Comparison of ENCODE assay signal across 10 cellular contexts in the genomic region with DNA sequence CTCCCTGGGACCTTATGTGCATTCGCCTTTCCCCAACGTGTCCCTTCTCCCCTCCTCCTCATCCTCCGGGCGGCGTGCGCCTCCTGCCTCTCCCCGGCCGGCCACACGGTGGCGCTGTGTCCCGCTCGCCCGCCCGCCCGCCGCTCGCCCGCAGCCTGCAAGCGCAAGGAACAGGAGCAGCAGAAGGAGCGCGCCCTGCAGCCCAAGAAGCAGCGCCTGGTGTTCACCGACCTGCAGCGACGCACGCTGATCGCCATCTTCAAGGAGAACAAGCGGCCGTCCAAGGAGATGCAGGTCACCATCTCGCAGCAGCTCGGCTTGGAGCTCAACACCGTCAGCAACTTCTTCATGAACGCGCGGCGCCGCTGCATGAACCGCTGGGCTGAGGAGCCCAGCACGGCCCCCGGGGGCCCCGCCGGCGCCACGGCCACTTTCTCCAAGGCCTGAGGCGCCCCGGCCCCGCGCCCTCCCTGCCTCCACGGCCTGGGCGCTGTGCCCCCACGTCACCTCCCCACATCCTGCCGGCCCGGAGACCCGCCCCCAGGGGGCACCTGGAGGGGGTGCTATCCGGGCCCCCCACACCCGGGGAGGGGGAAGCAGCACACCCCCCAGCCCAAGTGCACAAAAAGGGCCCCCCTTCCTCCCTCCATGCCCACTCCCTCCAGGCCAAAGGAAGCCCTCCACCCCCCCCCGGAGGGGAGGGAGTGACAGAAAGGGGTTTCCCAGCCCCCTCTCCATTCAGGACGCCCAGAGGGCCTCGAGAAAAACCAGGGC. TPM values are rescaled to one million over a fixed set of nuclear protein-coding genes. Genes with fewer than 3 reads are reported as not detected.
DNase-seq lines count a peak whose midpoint lies in the region; ATAC-seq and TF ChIP-seq lines count a peak whose summit lies in the region.
"Had no signal": no experiment of that assay in that cellular context is flagged by ENCODE, and none has a peak within 500 bp of the region (broad histone marks: within the 10 kb centered on the region; RNA-seq: fewer than 3 reads in every experiment).

No MANE protein-coding gene starts in this region.

- WGBS in heart right ventricle, 2 donors = 5 to 8% methylated on average over 57 to 59 of the region's 59 CpGs

- H3K27ac ChIP-seq in heart right ventricle (no peak overlapping the region), OCI-LY7 (ENCODE audit: low read depth, low read length, poor library complexity, severe bottlenecking) (no peak overlapping the region), thoracic aorta (no peak overlapping the region)

- DNase-seq in heart right ventricle (no peak), Right ventricle myocardium inferior (ENCODE audit: missing footprints) (no peak), OCI-LY7 (ENCODE audit: low spot score) (peak; percentile 29), fibroblast of gingiva (ENCODE audit: low read depth) (peak; percentile 27), thoracic aorta (ENCODE audit: low spot score) (no peak), T-helper 9 cell (no peak), NCI-H226 (no peak), inferior parietal cortex (ENCODE audit: extremely low spot score) (no peak)
- DNase-seq: GF-D8 had no signal

- BruUV-seq in OCI-LY7 (replicated peaks; lab: Mats Ljungman, UMichigan) = no TSS peak

- H3K27me3 ChIP-seq in heart right ventricle (peaks cover 12 to 97% (median 92%) of the 10 kb centered on the region in 7 donors), thoracic aorta (replicated peaks; ENCODE audit: insufficient read depth) (peaks cover 31% of the 10 kb centered on the region)

- H3K4me2 ChIP-seq in OCI-LY7 (ENCODE audit: low read length) = no peak overlapping the region

- POLR2A ChIA-PET in OCI-LY7 (lab: Charles Lee) = no interaction called here

- H3K9me2 ChIP-seq in OCI-LY7 (ENCODE audit: insufficient read depth, low read length) = no peaks in the 10 kb centered on the region

- TF ChIP-seq CTCF in heart right ventricle (IDR thresholded peaks at IDR 0.05) = peak in 7 of 9 donors; percentile 22 to 49 (median 31)
- TF ChIP-seq CTCF in OCI-LY7 (conservative IDR thresholded peaks at IDR 0.05; ENCODE audit: low read length) = peak; percentile 89
- TF ChIP-seq CTCF in thoracic aorta (IDR thresholded peaks at IDR 0.05) = peak; percentile 26

- H4K20me1 ChIP-seq in OCI-LY7 (ENCODE audit: insufficient read depth, low read length) = no peaks in the 10 kb centered on the region

- H3K79me2 ChIP-seq in OCI-LY7 (ENCODE audit: insufficient read depth, low read depth, low read length) = no peaks in the 10 kb centered on the region

- CTCF ChIA-PET in OCI-LY7 (lab: Charles Lee; ENCODE audit: unreplicated experiment) = no interaction called here

- H3K36me3 ChIP-seq in heart right ventricle = no peaks in the 10 kb centered on the region
- H3K36me3 ChIP-seq in OCI-LY7 (ENCODE audit: insufficient read depth, low read length) = no peaks in the 10 kb centered on the region
- no peaks in the 10 kb centered on the region for H3K36me3 ChIP-seq in thoracic aorta

- H3K4me1 ChIP-seq in heart right ventricle (peaks cover 0 to 9% (median 6%) of the 10 kb centered on the region in 9 donors), OCI-LY7 (ENCODE audit: insufficient read depth, low read length, poor library complexity, severe bottlenecking) (no peaks in the 10 kb centered on the region), thoracic aorta (ENCODE audit: control insufficient read depth in 1 of 2, low read depth in 2 of 2) (no peaks in the 10 kb centered on the region)

- ATAC-seq in heart right ventricle (no peak), Right ventricle myocardium inferior (no peak), thoracic aorta (ENCODE audit: insufficient number of reproducible peaks, low FRiP score, low read depth) (no peak)

- H3K4me3 ChIP-seq in heart right ventricle (no peak overlapping the region), OCI-LY7 (ENCODE audit: low read depth, low read length, poor library complexity, severe bottlenecking) (no peak overlapping the region), thoracic aorta (no peak overlapping the region)

- intact Hi-C loops in heart right ventricle (cut with DNase I) = no loop called here
- intact Hi-C loops in Right ventricle myocardium inferior (cut with DNase I) = no loop called here
- intact Hi-C loops in OCI-LY7 (cut with micrococcal nuclease; ENCODE audit: unreplicated experiment) = loop anchor here (1.0 kb wide), 1 partner anchor 38 kb away; no protein-coding TSS in a partner anchor

- H3K9me3 ChIP-seq in heart right ventricle = peaks cover 0 to 23% (median 14%) of the 10 kb centered on the region in 11 donors
- peaks cover 12% of the 10 kb centered on the region for H3K9me3 ChIP-seq in OCI-LY7 (ENCODE audit: low read length)
- H3K9me3 ChIP-seq in thoracic aorta = peaks cover 12% of the 10 kb centered on the region

- no peak overlapping the region for H2AFZ ChIP-seq in OCI-LY7 (ENCODE audit: low read length)

RNA-seq across cellular contexts. Expression of a gene that starts 21.9 kb away (rescaled TPM):
- total RNA-seq in heart right ventricle = not detected
- not detected for polyA plus RNA-seq in heart right ventricle
- not detected for total RNA-seq in Right ventricle myocardium inferior
- total RNA-seq in OCI-LY7 (2014; rRNA removed; shearing (Covaris generic)) = not detected in 2 replicates
- total RNA-seq in OCI-LY7 (2022) = not detected in 2 replicates
- total RNA-seq in thoracic aorta = under 1 TPM in 1 of 2 donors, not detected in 1; 0.42 TPM
- total RNA-seq: activated CD8-positive, alpha-beta memory T cell treated with anti-CD3 and anti-CD28 coated beads for 36 hours had no signal

RNA-seq across cellular contexts. Expression of a gene that starts 36.9 kb away (rescaled TPM):
- total RNA-seq in heart right ventricle (1 to 10 TPM in 2 of 10 donors, under 1 TPM in 8; 0.13 to 3.4 (median 0.48) TPM), Right ventricle myocardium inferior (0.68 TPM), OCI-LY7 (2022) (19.3 and 21.2 TPM in 2 replicates), thoracic aorta (1 to 10 TPM in 1 of 2 donors, under 1 TPM in 1; 0.21 to 1.4 TPM)
- polyA plus RNA-seq in heart right ventricle = 1 to 10 TPM in 1 of 2 donors, under 1 TPM in 1; 0.80 to 1.3 TPM
- total RNA-seq in OCI-LY7 (2014; rRNA removed; shearing (Covaris generic)) = 5.9 and 7.4 TPM in 2 replicates

Comparison
In these comparisons a context has a peak if more than half of its experiments do, and no peak if none do; other contexts are left out.
1. DNase-seq: peak in OCI-LY7 (single experiment) and fibroblast of gingiva (single experiment); none in heart right ventricle (0 of 2), Right ventricle myocardium inferior (single experiment), thoracic aorta (single experiment), T-helper 9 cell (single experiment), NCI-H226 (single experiment) and inferior parietal cortex (single experiment).
2. CTCF ChIP-seq: peak in every context shown above with its lines; median percentile 89 in OCI-LY7; 31 in heart right ventricle; 26 in thoracic aorta.